ENCODE assay signal across 18 cellular contexts in the genomic region with DNA sequence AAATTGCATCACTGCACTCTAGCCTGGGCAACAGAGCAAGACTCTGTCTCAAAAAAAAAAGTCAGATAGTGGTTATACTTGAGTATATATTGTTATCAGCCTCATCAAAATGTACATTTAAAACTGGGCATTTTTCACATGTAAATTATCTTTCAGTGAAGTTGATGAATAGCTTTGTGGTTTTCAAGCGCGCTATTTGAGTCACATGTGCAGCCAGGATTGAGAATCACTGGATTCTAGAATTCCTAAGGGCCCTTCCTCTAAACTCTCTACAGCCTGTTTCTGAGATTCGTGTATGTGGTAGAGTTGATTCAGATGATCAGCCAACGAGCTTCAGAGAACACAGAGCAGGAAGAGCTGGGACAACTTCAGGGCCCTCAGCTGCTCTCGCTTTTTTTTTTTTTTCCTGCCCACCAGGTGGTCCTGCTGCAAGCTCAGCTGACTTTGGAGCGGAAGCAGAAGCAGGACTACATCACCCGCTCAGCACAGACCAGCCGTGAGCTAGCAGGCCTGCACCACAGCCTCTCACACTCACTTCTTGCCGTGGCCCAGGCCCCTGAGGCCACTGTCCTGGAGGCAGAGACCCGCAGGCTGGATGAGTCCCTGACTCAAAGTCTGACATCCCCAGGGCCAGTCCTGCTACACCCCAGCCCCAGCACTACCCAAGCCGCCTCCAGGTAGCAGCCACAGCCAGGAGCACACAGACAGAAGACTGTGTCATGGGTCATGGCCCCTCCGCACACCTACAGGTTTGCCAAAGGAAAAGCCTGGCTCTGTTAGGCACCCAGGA. TPM values are rescaled to one million over a fixed set of nuclear protein-coding genes. Genes with fewer than 3 reads are reported as not detected.
A peak's percentile ranks its signal among the peaks of the same experiment; 100 is the strongest.
DNase-seq lines count a peak whose midpoint lies in the region; ATAC-seq, FAIRE-seq and TF ChIP-seq lines count a peak whose summit lies in the region.
"Had no signal": no experiment of that assay in that cellular context is flagged by ENCODE, and none has a peak within 500 bp of the region (broad histone marks: within the 10 kb centered on the region; RNA-seq: fewer than 3 reads in every experiment).

No MANE protein-coding gene starts in this region.

- no peak overlapping the region for H3K4me3 Mint-ChIP-seq in astrocyte (ENCODE audit: unreplicated experiment)
- H3K4me3 Mint-ChIP-seq: B cell, GM23338 had no signal

- no peaks in the 10 kb centered on the region for H3K79me2 ChIP-seq in astrocyte (ENCODE audit: insufficient read depth, low read length)

- no peak for ATAC-seq in GM21526 (IDR thresholded peaks at IDR 0.05; ENCODE audit: low FRiP score, unreplicated experiment)
- ATAC-seq: Panc1 had no signal

- H3K4me3 ChIP-seq in astrocyte (ENCODE audit: insufficient read depth, low read depth, low read length): no peak overlapping the region
- no peak overlapping the region for H3K4me3 ChIP-seq in fibroblast of the aortic adventitia (ENCODE audit: low read depth, low read length)
- H3K4me3 ChIP-seq: GM23338 had no signal

- peaks cover 56% of the 10 kb centered on the region for H4K20me1 ChIP-seq in astrocyte (ENCODE audit: insufficient read depth, low read length)

- H3K27ac Mint-ChIP-seq in astrocyte (ENCODE audit: unreplicated experiment): no peak overlapping the region
- H3K27ac Mint-ChIP-seq: GM23338 had no signal

- H3K4me2 ChIP-seq in astrocyte (ENCODE audit: low read length): no peak overlapping the region
- H3K4me2 ChIP-seq: GM23338 had no signal

- no peaks in the 10 kb centered on the region for H3K27me3 ChIP-seq in astrocyte (ENCODE audit: insufficient read depth, low read length)

- no peak overlapping the region for H3K27ac ChIP-seq in astrocyte (ENCODE audit: low read depth, low read length)

- H3K9me3 ChIP-seq in astrocyte (ENCODE audit: insufficient read depth, low read depth, low read length): no peaks in the 10 kb centered on the region

- H3K36me3 Mint-ChIP-seq in astrocyte (ENCODE audit: low read depth, unreplicated experiment): peaks cover 38% of the 10 kb centered on the region

- H3K36me3 ChIP-seq in astrocyte (ENCODE audit: insufficient read depth, low read length): peaks cover 28% of the 10 kb centered on the region

- peaks cover 18% of the 10 kb centered on the region for H3K4me1 Mint-ChIP-seq in astrocyte (ENCODE audit: low read depth, unreplicated experiment)
- H3K4me1 Mint-ChIP-seq: GM23338 had no signal

- H3K9me3 Mint-ChIP-seq in astrocyte (ENCODE audit: unreplicated experiment): no peaks in the 10 kb centered on the region
- H3K9me3 Mint-ChIP-seq: CD4-positive, CD25-positive, alpha-beta regulatory T cell; GM23338 had no signal

- no peaks in the 10 kb centered on the region for H3K27me3 Mint-ChIP-seq in astrocyte (ENCODE audit: low read depth, unreplicated experiment)
- H3K27me3 Mint-ChIP-seq: B cell; CD4-positive, CD25-positive, alpha-beta regulatory T cell had no signal

- no peak overlapping the region for H2AFZ ChIP-seq in astrocyte (ENCODE audit: low read depth, low read length)
- H2AFZ ChIP-seq: GM23338 had no signal

- DNase-seq in NCI-H226 (peak; percentile 26), astrocyte (ENCODE audit: low read depth) (peak; percentile 66), fibroblast of the aortic adventitia (ENCODE audit: low read depth) (peak; percentile 22), activated gamma-delta T cell treated with Interleukin-2 at 50 U/mL for 16 hours (no peak), H4 (ENCODE audit: low spot score) (no peak), DMS114 treated with DMSO at 0.1 percent for 48 hours (lab: John Stamatoyannopoulos, UW; ENCODE audit: unreplicated experiment) (no peak)
- DNase-seq: CD4-positive, CD25-positive, alpha-beta regulatory T cell; COR-L47; GDM1; KG1; NCI-H187; NCI-H524 treated with DMSO at 0.1 percent for 48 hours had no signal

- no peak overlapping the region for H3K9ac ChIP-seq in astrocyte (ENCODE audit: low read length)

- peaks cover 18% of the 10 kb centered on the region for H3K4me1 ChIP-seq in astrocyte (ENCODE audit: insufficient read depth, low read length)

- TF ChIP-seq CTCF in astrocyte (IDR thresholded peaks at IDR 0.05; ENCODE audit: insufficient read depth, low read depth, low read length) (no peak), fibroblast of the aortic adventitia (IDR thresholded peaks at IDR 0.05; ENCODE audit: insufficient read depth, low read length) (no peak)

- no peak for FAIRE-seq in astrocyte (lab: Jason Lieb, UNC)
- FAIRE-seq: GM19239 had no signal

RNA-seq across cellular contexts. Expression of gene C20orf173, which starts 18.3 kb away (rescaled TPM):
- total RNA-seq in astrocyte (not detected in 2 replicates), fibroblast of the aortic adventitia (ENCODE audit: low replicate concordance) (not detected in 2 replicates)
- total RNA-seq in H4 (2014; rRNA removed; shearing (Covaris generic)): not detected in 2 replicates
- total RNA-seq: B cell; CD4-positive, CD25-positive, alpha-beta regulatory T cell; Daoy; GM23338 had no signal

RNA-seq across cellular contexts. Expression of gene ERGIC3, which starts 30.7 kb away (rescaled TPM):
- total RNA-seq in astrocyte (198 and 205 TPM in 2 replicates), fibroblast of the aortic adventitia (ENCODE audit: low replicate concordance) (331 and 368 TPM in 2 replicates)
- 503 and 555 TPM in 2 replicates for total RNA-seq in H4 (2014; rRNA removed; shearing (Covaris generic))

RNA-seq across cellular contexts. Expression of gene CEP250, which starts 55.7 kb away (rescaled TPM):
- 81.2 and 107 TPM in 2 replicates for total RNA-seq in astrocyte
- 22.0 and 66.7 TPM in 2 replicates for total RNA-seq in fibroblast of the aortic adventitia (ENCODE audit: low replicate concordance)
- total RNA-seq in H4 (2014; rRNA removed; shearing (Covaris generic)): 11.5 and 15.3 TPM in 2 replicates

Comparison
In these comparisons a context has a peak if more than half of its experiments do, and no peak if none do; other contexts are left out.
1. DNase-seq: peak in NCI-H226 (single experiment), astrocyte (single experiment) and fibroblast of the aortic adventitia (single experiment); none in activated gamma-delta T cell treated with Interleukin-2 at 50 U/mL for 16 hours (single experiment), H4 (single experiment) and DMS114 treated with DMSO at 0.1 percent for 48 hours (single experiment).